ENCODE assay signal across 17 cellular contexts in the genomic region with DNA sequence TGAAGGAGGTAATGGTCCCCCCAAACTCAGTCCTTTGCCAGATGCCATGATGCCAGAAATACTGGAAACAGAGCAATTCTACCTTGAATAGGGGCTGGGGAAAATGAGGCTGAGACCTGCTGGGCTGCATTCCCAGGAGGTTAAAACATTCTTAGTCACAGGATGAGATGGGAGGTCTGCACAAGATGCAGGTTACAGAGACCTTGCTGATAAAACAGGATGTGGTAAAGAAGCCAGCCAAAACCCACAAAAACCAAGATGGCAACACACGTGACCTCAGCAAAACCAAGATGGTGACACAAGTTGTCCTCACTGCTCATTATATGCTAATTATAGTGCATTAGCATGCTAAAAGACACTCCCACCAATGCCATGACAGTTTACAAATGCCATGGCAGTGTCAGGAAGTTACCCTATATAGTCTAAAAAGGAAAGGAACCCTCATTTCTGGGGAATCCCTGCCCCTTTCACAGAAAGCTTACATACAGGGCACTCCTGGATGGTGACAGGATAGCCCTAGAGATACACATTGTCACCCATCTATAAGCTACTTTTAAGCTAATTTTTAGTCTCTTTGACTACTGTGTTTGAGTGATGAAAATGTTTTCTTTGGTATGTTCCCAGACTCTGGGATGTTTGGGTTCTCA.
A peak's percentile ranks its signal among the peaks of the same experiment; 100 is the strongest.
DNase-seq lines count a peak whose midpoint lies in the region; ATAC-seq and TF ChIP-seq lines count a peak whose summit lies in the region.
"Had no signal": no experiment of that assay in that cellular context is flagged by ENCODE, and none has a peak within 500 bp of the region (broad histone marks: within the 10 kb centered on the region; RNA-seq: fewer than 3 reads in every experiment).

No MANE protein-coding gene starts in this region.

- H3K9me2 ChIP-seq in PC-9 (ENCODE audit: insufficient read depth): no peaks in the 10 kb centered on the region

- H3K4me3 Mint-ChIP-seq in mesothelial cell of epicardium: no peak overlapping the region
- H3K4me3 Mint-ChIP-seq: activated T-cell treated with anti-CD3 and anti-CD28 coated beads, Interleukin-2, amount 50 U/mL, for 24 hours; brain had no signal

- H3K79me2 ChIP-seq in PC-9 (ENCODE audit: low read depth): no peaks in the 10 kb centered on the region

- peaks cover 6% of the 10 kb centered on the region for H3K36me3 Mint-ChIP-seq in mesothelial cell of epicardium
- H3K36me3 Mint-ChIP-seq: brain had no signal

- intact Hi-C loops in PC-9 (cut with micrococcal nuclease; ENCODE audit: unreplicated experiment): no loop called here

- no peaks in the 10 kb centered on the region for H3F3A ChIP-seq in PC-9 (ENCODE audit: insufficient read depth, low read depth)

- no peaks in the 10 kb centered on the region for H3K36me3 ChIP-seq in PC-9 (ENCODE audit: low read depth)
- H3K36me3 ChIP-seq: left ventricle myocardium inferior, Peyer's patch, tibial nerve had no signal

- ATAC-seq in GM18907 (IDR thresholded peaks at IDR 0.05; ENCODE audit: unreplicated experiment): peak; percentile 69
- ATAC-seq in HG03103 (IDR thresholded peaks at IDR 0.05; ENCODE audit: low read depth, unreplicated experiment): peak; percentile 58
- ATAC-seq in foreskin keratinocyte: peak; percentile 93
- no peak for ATAC-seq in HG03571 (IDR thresholded peaks at IDR 0.05; ENCODE audit: unreplicated experiment)

- H3K27me3 Mint-ChIP-seq in mesothelial cell of epicardium (ENCODE audit: low read depth): no peaks in the 10 kb centered on the region
- H3K27me3 Mint-ChIP-seq: activated T-cell treated with anti-CD3 and anti-CD28 coated beads, Interleukin-2, amount 50 U/mL, for 24 hours had no signal

- H2AFZ ChIP-seq in PC-9: peak overlapping the region; percentile 9; the same call in 1 of the 2 replicates

- H3K27ac ChIP-seq in PC-9: no peak overlapping the region
- no peak overlapping the region for H3K27ac ChIP-seq in foreskin keratinocyte
- H3K27ac ChIP-seq: left ventricle myocardium inferior, Peyer's patch, tibial nerve had no signal

- H3K4me3 ChIP-seq in PC-9: no peak overlapping the region
- H3K4me3 ChIP-seq: left ventricle myocardium inferior, Peyer's patch, tibial nerve had no signal

- no peak overlapping the region for H3K27ac Mint-ChIP-seq in mesothelial cell of epicardium
- H3K27ac Mint-ChIP-seq: activated T-cell treated with anti-CD3 and anti-CD28 coated beads, Interleukin-2, amount 50 U/mL, for 24 hours; brain had no signal

- no peaks in the 10 kb centered on the region for H3K4me1 Mint-ChIP-seq in mesothelial cell of epicardium
- H3K4me1 Mint-ChIP-seq: brain had no signal

- DNase-seq in PC-9 (peak in 1 of 2 experiments; percentile 13), foreskin keratinocyte (peak; percentile 81 to 92), mesothelial cell of epicardium (ENCODE audit: low spot score in 2 of 2, unreplicated experiment in 2 of 2) (no peak), activated gamma-delta T cell (lab: John Stamatoyannopoulos, UW) (no peak), DMS79 (lab: John Stamatoyannopoulos, UW) (no peak)
- DNase-seq: activated T-cell treated with anti-CD3 and anti-CD28 coated beads, Interleukin-2, amount 50 U/mL, for 24 hours; COR-L47; HCEC 1CT; left ventricle myocardium inferior; NCI-H2227 treated with DMSO at 0.1 percent for 48 hours; Peyer's patch; T-helper 9 cell had no signal

- no peaks in the 10 kb centered on the region; the same call in 1 of the 2 replicates for H4K20me1 ChIP-seq in PC-9 (ENCODE audit: insufficient read depth)

- BruUV-seq in PC-9 (replicated peaks; lab: Mats Ljungman, UMichigan): no TSS peak

- POLR2A ChIA-PET in PC-9 (lab: Charles Lee; ENCODE audit: unreplicated experiment): no interaction called here

- peaks cover 16% of the 10 kb centered on the region for H3K9me3 Mint-ChIP-seq in mesothelial cell of epicardium

- H3K4me1 ChIP-seq in PC-9 (replicated peaks; ENCODE audit: insufficient read depth) (0 out of 2 replicates have a peak, but pooled peaks cover 11% of the 10 kb centered on the region), foreskin keratinocyte (peaks cover 14% of the 10 kb centered on the region)
- H3K4me1 ChIP-seq: left ventricle myocardium inferior, Peyer's patch, tibial nerve had no signal

- TF ChIP-seq CTCF in PC-9 (conservative IDR thresholded peaks at IDR 0.05) (no peak), foreskin keratinocyte (conservative IDR thresholded peaks at IDR 0.05) (no peak), mesothelial cell of epicardium (IDR thresholded peaks at IDR 0.05; ENCODE audit: unreplicated experiment) (no peak)

- H3K9me3 ChIP-seq in PC-9 (ENCODE audit: insufficient read depth, low read depth): peaks cover 15% of the 10 kb centered on the region; the same call in 1 of the 2 replicates

- CTCF ChIA-PET in PC-9 (lab: Charles Lee): no interaction called here

- H3K4me2 ChIP-seq in PC-9: no peak overlapping the region

- H3K27me3 ChIP-seq in PC-9 (ENCODE audit: insufficient read depth, low read depth): no peaks in the 10 kb centered on the region
- no peaks in the 10 kb centered on the region for H3K27me3 ChIP-seq in foreskin keratinocyte
- H3K27me3 ChIP-seq: Peyer's patch, tibial nerve had no signal

Comparison
In these comparisons a context has a peak if more than half of its experiments do, and no peak if none do; other contexts are left out.
1. DNase-seq: peak in foreskin keratinocyte (2 of 2); none in mesothelial cell of epicardium (0 of 2), activated gamma-delta T cell (single experiment) and DMS79 (single experiment).